33 cellular contexts compared by ENCODE assay signal in genomic region chr12:45553204-45553603, GRCh38.
DNase-seq lines count a peak whose midpoint lies in the region; FAIRE-seq and TF ChIP-seq lines count a peak whose summit lies in the region.
"Had no signal": no experiment of that assay in that cellular context is flagged by ENCODE, and none has a peak within 500 bp of the region (broad histone marks: within the 10 kb centered on the region; RNA-seq: fewer than 3 reads in every experiment).

No MANE protein-coding gene starts in this region.

- H3K27ac ChIP-seq in HEK293 (ENCODE audit: extremely low read depth, low read depth, low read length) = no peak overlapping the region
- H3K27ac ChIP-seq: heart left ventricle, parathyroid adenoma, right atrium auricular region, thoracic aorta, uterus, VCaP had no signal

- CTCF ChIA-PET in HEK293 (lab: Yijun Ruan, JAX) = interaction anchor here (0.6 to 3.3 kb wide), 4 partner anchors 10 to 1762 kb away, joined by 3 to 10 read pairs (median 4); no protein-coding TSS in a partner anchor

- POLR2A ChIA-PET in HEK293 (lab: Yijun Ruan, JAX) = no interaction called here

- H3K9me3 ChIP-seq in HEK293 (ENCODE audit: control insufficient read depth, insufficient read depth, low read depth, low read length) = no peaks in the 10 kb centered on the region
- H3K9me3 ChIP-seq: right atrium auricular region, thoracic aorta, uterus had no signal

- no peak for FAIRE-seq in bronchial epithelial cell (lab: Jason Lieb, UNC)
- FAIRE-seq: H54 had no signal

- no peaks in the 10 kb centered on the region for H3K36me3 ChIP-seq in HEK293 (ENCODE audit: control insufficient read depth in 2 of 2, insufficient read depth in 1 of 2, low read length in 2 of 2)
- no peaks in the 10 kb centered on the region for H3K36me3 ChIP-seq in bronchial epithelial cell (ENCODE audit: control insufficient read depth, insufficient read depth, low read length)
- H3K36me3 ChIP-seq: heart left ventricle, right atrium auricular region, thoracic aorta, uterus had no signal

- H3K4me3 ChIP-seq in HEK293 (ENCODE audit: low read depth, low read length) (no peak overlapping the region), bronchial epithelial cell (ENCODE audit: low read depth, low read length) (no peak overlapping the region)
- H3K4me3 ChIP-seq: heart left ventricle, right atrium auricular region, smooth muscle cell, thoracic aorta, uterus had no signal

- no peaks in the 10 kb centered on the region for H3K27me3 ChIP-seq in bronchial epithelial cell (ENCODE audit: control insufficient read depth, insufficient read depth, low read length)
- H3K27me3 ChIP-seq: heart left ventricle, right atrium auricular region, uterus had no signal

- H3K4me1 ChIP-seq in HEK293 (ENCODE audit: control insufficient read depth, insufficient read depth, low read length) = no peaks in the 10 kb centered on the region
- H3K4me1 ChIP-seq: heart left ventricle, parathyroid adenoma, right atrium auricular region, uterus had no signal

- DNase-seq in DMS79 (lab: John Stamatoyannopoulos, UW) (peak; percentile 71), NCI-H748 (lab: John Stamatoyannopoulos, UW; ENCODE audit: unreplicated experiment) (peak; percentile 77), bronchial epithelial cell (ENCODE audit: low read depth) (peak; percentile 22), retina (no peak), NCI-H345 (lab: John Stamatoyannopoulos, UW) (no peak)
- no peak for DNase-seq in stimulated activated CD8-positive, alpha-beta memory T cell treated with anti-CD3 and anti-CD28 coated beads, Interleukin-4, amount 100 ng/mL, for 48 hours
- DNase-seq: ACHN; activated CD4-positive, alpha-beta T cell treated with anti-CD3 and anti-CD28 coated beads for 48 hours; activated effector memory CD4-positive, alpha-beta T cell treated with anti-CD3 and anti-CD28 coated beads, Interleukin-2, amount 50 U/mL, for 16 hours; activated naive CD8-positive, alpha-beta T cell treated with anti-CD3 and anti-CD28 coated beads, Interleukin-2, amount 10 ng/mL, durations not matched to agents 7 days and 5 days; aorta; caudate nucleus; CD8-positive, alpha-beta memory T cell; cortex of kidney; effector memory CD8-positive, alpha-beta T cell; erythroblast; heart left ventricle; islet precursor cell; KG1; MM.1S; NCI-H2171 treated with DMSO at 0.1 percent for 48 hours; NCI-H524 treated with DMSO at 0.1 percent for 48 hours; SIG-M5; SW 1271; T-helper 9 cell; uterus had no signal

- TF ChIP-seq CTCF in HEK293 (tag by site-specific recombination; IDR thresholded peaks at IDR 0.05) = no peak
- no peak for TF ChIP-seq CTCF in bronchial epithelial cell (IDR thresholded peaks at IDR 0.05; ENCODE audit: insufficient read depth, low read length, severe bottlenecking)

TF ChIP-seq in HEK293, 187 proteins besides CTCF, POLR2A, EP300 and RAD21:
- TF ChIP-seq HIC1 (tag by site-specific recombination; IDR thresholded peaks at IDR 0.05) (0 out of 2 replicates have a peak, but pooled peaks have one; percentile 12), ZBTB21 (tag by site-specific recombination; IDR thresholded peaks at IDR 0.05) (0 out of 2 replicates have a peak, but pooled peaks have one; percentile 20), GLIS1 (tag by site-specific recombination; IDR thresholded peaks at IDR 0.05) (no peak)

Comparison
In these comparisons a context has a peak if more than half of its experiments do, and no peak if none do; other contexts are left out.
1. DNase-seq: peak in DMS79 (single experiment), NCI-H748 (single experiment) and bronchial epithelial cell (single experiment); none in stimulated activated CD8-positive, alpha-beta memory T cell treated with anti-CD3 and anti-CD28 coated beads, Interleukin-4, amount 100 ng/mL, for 48 hours (single experiment), retina (single experiment) and NCI-H345 (single experiment).